Comparison of ENCODE assay signal across 8 cellular contexts in genomic region chr10:124461642-124462347, GRCh38. TPM values are rescaled to one million over a fixed set of nuclear protein-coding genes. Genes with fewer than 3 reads are reported as not detected.
DNase-seq lines count a peak whose midpoint lies in the region; ATAC-seq and TF ChIP-seq lines count a peak whose summit lies in the region.

LHPP (plus strand) TSS chr10:124461823; CDS start chr10:124461863, 40 bp downstream.

- peak; percentile 98 for ATAC-seq in GM19452 (IDR thresholded peaks at IDR 0.05; ENCODE audit: unreplicated experiment)
- peak; percentile 92 for ATAC-seq in HG03571 (IDR thresholded peaks at IDR 0.05; ENCODE audit: unreplicated experiment)

- BruUV-seq in OCI-LY7 (replicated peaks; lab: Mats Ljungman, UMichigan), result no TSS peak

- H3K27ac ChIP-seq in OCI-LY7 (ENCODE audit: low read depth, low read length, poor library complexity, severe bottlenecking) (peak within 1 kb of the TSS; percentile 12), muscle layer of colon (ENCODE audit: low read depth, low read length) (peak within 1 kb of the TSS; percentile 79)

- CTCF ChIA-PET in OCI-LY7 (lab: Charles Lee; ENCODE audit: unreplicated experiment), result interaction anchor here (0.6 kb wide), 2 partner anchors 247 to 962 kb away, joined by 3 read pairs; no protein-coding TSS in a partner anchor

- no peak within 1 kb of the TSS for H3K9ac ChIP-seq in muscle layer of colon (ENCODE audit: low read length)

- H3K4me1 ChIP-seq in OCI-LY7 (ENCODE audit: insufficient read depth, low read length, poor library complexity, severe bottlenecking) (peaks cover 32% of the 10 kb centered on the region), muscle layer of colon (ENCODE audit: insufficient read depth, low read length) (peaks cover 8% of the 10 kb centered on the region)

- no peaks in the 10 kb centered on the region for H4K20me1 ChIP-seq in OCI-LY7 (ENCODE audit: insufficient read depth, low read length)

- H2AFZ ChIP-seq in OCI-LY7 (ENCODE audit: low read length), result peak within 1 kb of the TSS; percentile 93

- H3K4me3 ChIP-seq in OCI-LY7 (ENCODE audit: low read depth, low read length, poor library complexity, severe bottlenecking), result peak within 1 kb of the TSS; percentile 72
- peak within 1 kb of the TSS; percentile 40 to 69 for H3K4me3 ChIP-seq in muscle layer of colon (ENCODE audit: low read depth in 1 of 2, low read length in 2 of 2)

- peak; percentile 43 for TF ChIP-seq POLR2A in erythroblast (IDR thresholded peaks at IDR 0.05; ENCODE audit: low read length)

- H3K9me3 ChIP-seq in OCI-LY7 (ENCODE audit: low read length) (no peaks in the 10 kb centered on the region), muscle layer of colon (ENCODE audit: low read length) (no peaks in the 10 kb centered on the region)

- DNase-seq in COR-L47 (lab: John Stamatoyannopoulos, UW) (peak; percentile 38), OCI-LY7 (ENCODE audit: low spot score) (peak; percentile 88), activated T-cell treated with anti-CD3 and anti-CD28 coated beads for 48 hours (ENCODE audit: low read depth) (peak; percentile 91), erythroblast (lab: John Stamatoyannopoulos, UW) (peak; percentile 91 to 92)
- peak; percentile 89 for DNase-seq in stimulated activated CD8-positive, alpha-beta memory T cell treated with anti-CD3 and anti-CD28 coated beads, Interleukin-4, amount 100 ng/mL, for 48 hours

- peak within 1 kb of the TSS; percentile 76 for H3K4me2 ChIP-seq in OCI-LY7 (ENCODE audit: low read length)

- intact Hi-C loops in OCI-LY7 (cut with micrococcal nuclease; ENCODE audit: unreplicated experiment), result loop anchor here (5.0 kb wide), 1 partner anchor 281 kb away; the partner anchor contains the start of gene FAM53B

- peak; percentile 28; the same call in 1 of the 2 replicates for TF ChIP-seq CTCF in OCI-LY7 (conservative IDR thresholded peaks at IDR 0.05; ENCODE audit: low read length)

- H3K9me2 ChIP-seq in OCI-LY7 (ENCODE audit: insufficient read depth, low read length), result no peaks in the 10 kb centered on the region

- POLR2A ChIA-PET in OCI-LY7 (lab: Charles Lee), result interaction anchor here (0.6 to 1.4 kb wide), 4 partner anchors 12 to 516 kb away, joined by 3 to 4 read pairs (median 3); no protein-coding TSS in a partner anchor

- H3K27me3 ChIP-seq in muscle layer of colon (ENCODE audit: control insufficient read depth in 1 of 2, insufficient read depth in 2 of 2, low read length in 2 of 2), result no peaks in the 10 kb centered on the region

- H3K36me3 ChIP-seq in OCI-LY7 (ENCODE audit: insufficient read depth, low read length) (no peaks in the 10 kb centered on the region), muscle layer of colon (ENCODE audit: insufficient read depth, low read length) (no peaks in the 10 kb centered on the region)

- peaks cover 9% of the 10 kb centered on the region; the same call in 1 of the 2 replicates for H3K79me2 ChIP-seq in OCI-LY7 (ENCODE audit: insufficient read depth, low read depth, low read length)

RNA-seq across cellular contexts. Expression of gene LHPP, which starts in this region (rescaled TPM):
- total RNA-seq in OCI-LY7 (2014; rRNA removed; shearing (Covaris generic)), result 19.1 and 30.3 TPM in 2 replicates
- total RNA-seq in OCI-LY7 (2022), result 53.3 and 65.2 TPM in 2 replicates

Comparison
In these comparisons a context has a peak if more than half of its experiments do, and no peak if none do; other contexts are left out.
1. Peak in every context shown above with its lines: DNase-seq, ATAC-seq, H3K4me3 ChIP-seq and H3K27ac ChIP-seq.
2. DNase-seq: peak in every context shown above with its lines; median percentile 92 in erythroblast; 91 in activated T-cell treated with anti-CD3 and anti-CD28 coated beads for 48 hours; 89 in stimulated activated CD8-positive, alpha-beta memory T cell treated with anti-CD3 and anti-CD28 coated beads, Interleukin-4, amount 100 ng/mL, for 48 hours; 88 in OCI-LY7; 38 in COR-L47.